In the genomic region with DNA sequence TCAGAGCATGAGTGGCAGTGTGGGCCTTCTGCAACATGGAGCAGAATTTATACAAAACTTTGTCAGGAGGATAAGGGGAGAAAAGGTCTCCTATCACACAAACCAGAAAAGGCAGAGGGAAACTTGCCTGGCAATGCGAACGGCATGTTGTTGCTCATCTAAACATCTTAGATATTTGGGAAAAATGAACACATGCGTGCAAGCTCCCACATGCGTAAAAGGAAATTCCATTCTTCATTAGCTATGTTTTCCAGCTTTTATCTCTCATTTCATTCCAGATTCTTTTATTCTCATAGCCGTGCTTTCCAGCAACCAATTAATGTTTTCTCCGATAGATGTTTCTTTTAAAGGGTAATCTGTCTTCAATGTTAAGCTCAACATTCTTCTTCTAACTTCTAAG, we compare ENCODE assay signal across 18 cellular contexts. TPM values are rescaled to one million over a fixed set of nuclear protein-coding genes. Genes with fewer than 3 reads are reported as not detected.
"Had no signal": no experiment of that assay in that cellular context is flagged by ENCODE, and none has a peak within 500 bp of the region (broad histone marks: within the 10 kb centered on the region; RNA-seq: fewer than 3 reads in every experiment).

No MANE protein-coding gene starts in this region.

- H3K4me1 ChIP-seq: lower lobe of right lung, stomach, upper lobe of left lung had no signal

- H3K4me1 Mint-ChIP-seq: activated naive CD4-positive, alpha-beta T cell treated with anti-CD3 and anti-CD28 coated beads, Interleukin-2, amount 50 U/mL, for 24 hours; nephron; stimulated activated effector memory CD8-positive, alpha-beta T cell treated with anti-CD3 and anti-CD28 coated beads, Interleukin-12 subunit alpha, Interleukin-12 subunit beta, amount 100 ng/mL, for 72 hours had no signal

- H3K27ac Mint-ChIP-seq: activated naive CD4-positive, alpha-beta T cell treated with anti-CD3 and anti-CD28 coated beads, Interleukin-2, amount 50 U/mL, for 24 hours; nephron; stimulated activated effector memory CD8-positive, alpha-beta T cell treated with anti-CD3 and anti-CD28 coated beads, Interleukin-12 subunit alpha, Interleukin-12 subunit beta, amount 100 ng/mL, for 72 hours had no signal

- H3K36me3 Mint-ChIP-seq: activated naive CD4-positive, alpha-beta T cell treated with anti-CD3 and anti-CD28 coated beads, Interleukin-2, amount 50 U/mL, for 24 hours; stimulated activated effector memory CD8-positive, alpha-beta T cell treated with anti-CD3 and anti-CD28 coated beads, Interleukin-12 subunit alpha, Interleukin-12 subunit beta, amount 100 ng/mL, for 72 hours had no signal

- H3K4me3 ChIP-seq: dorsolateral prefrontal cortex, lower lobe of right lung, sigmoid colon, stomach, upper lobe of left lung had no signal

- H3K9me3 ChIP-seq: lower lobe of right lung, sigmoid colon, stomach, upper lobe of left lung had no signal

- H3K36me3 ChIP-seq: lower lobe of right lung, sigmoid colon, stomach, upper lobe of left lung, WERI-Rb-1 had no signal

- H3K4me3 Mint-ChIP-seq: activated naive CD4-positive, alpha-beta T cell treated with anti-CD3 and anti-CD28 coated beads, Interleukin-2, amount 50 U/mL, for 24 hours; nephron; stimulated activated effector memory CD8-positive, alpha-beta T cell treated with anti-CD3 and anti-CD28 coated beads, Interleukin-12 subunit alpha, Interleukin-12 subunit beta, amount 100 ng/mL, for 72 hours had no signal

- H3K27me3 Mint-ChIP-seq: activated naive CD4-positive, alpha-beta T cell treated with anti-CD3 and anti-CD28 coated beads, Interleukin-2, amount 50 U/mL, for 24 hours had no signal

- ATAC-seq: lower lobe of right lung; stimulated activated effector memory CD8-positive, alpha-beta T cell treated with anti-CD3 and anti-CD28 coated beads, Interleukin-12 subunit alpha, Interleukin-12 subunit beta, amount 100 ng/mL, for 72 hours had no signal

- H3K27me3 ChIP-seq: dorsolateral prefrontal cortex, sigmoid colon, stomach, upper lobe of left lung had no signal

- DNase-seq: activated CD4-positive, alpha-beta T cell treated with anti-CD3 and anti-CD28 coated beads for 1 hour; activated CD4-positive, alpha-beta T cell treated with anti-CD3 and anti-CD28 coated beads, Interleukin-2, amount 50 U/mL, for 4 hours; activated gamma-delta T cell; caudate nucleus; dorsolateral prefrontal cortex; hypothalamus; islet precursor cell; lower lobe of right lung; sigmoid colon; stimulated activated CD4-positive, alpha-beta T cell treated with anti-CD3 and anti-CD28 coated beads, Interleukin-4, amount 100 ng/mL, for 24 hours; stomach; upper lobe of left lung; WERI-Rb-1 had no signal

- H3K27ac ChIP-seq: dorsolateral prefrontal cortex, lower lobe of right lung, sigmoid colon, stomach, upper lobe of left lung, WERI-Rb-1 had no signal

RNA-seq across cellular contexts. Expression of a gene that starts 31.3 kb away (rescaled TPM):
- total RNA-seq: activated CD8-positive, alpha-beta memory T cell treated with anti-CD3 and anti-CD28 coated beads for 36 hours; T-helper 2 cell treated with Interferon-gamma antibody and Interleukin-4, amounts not matched to agents 100 ng/mL and 5 ng/mL, for 36 hours had no signal
